In the genomic region with DNA sequence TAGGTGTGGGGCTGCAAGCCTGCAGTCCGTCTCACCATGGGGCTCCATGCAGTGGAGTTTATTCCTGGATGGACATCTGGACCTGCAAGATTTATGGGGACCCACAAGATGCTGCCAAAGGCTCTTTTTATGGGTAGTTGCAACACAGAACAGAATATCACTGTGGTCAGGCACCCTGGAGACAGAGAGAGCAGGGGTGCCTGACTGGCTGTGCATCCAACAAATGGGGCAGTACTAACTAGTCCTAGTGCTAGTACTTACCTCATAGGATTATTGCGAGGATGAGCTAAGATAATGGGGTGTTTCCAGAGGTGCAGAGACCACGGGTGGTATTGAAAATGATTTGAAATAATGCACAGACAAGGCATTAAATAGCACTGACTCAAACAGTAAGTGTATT, we compare ENCODE assay signal across 18 cellular contexts. TPM values are rescaled to one million over a fixed set of nuclear protein-coding genes. Genes with fewer than 3 reads are reported as not detected.
"Had no signal": no experiment of that assay in that cellular context is flagged by ENCODE, and none has a peak within 500 bp of the region (broad histone marks: within the 10 kb centered on the region; RNA-seq: fewer than 3 reads in every experiment).

No MANE protein-coding gene starts in this region.

- H3K27ac ChIP-seq: testis had no signal

- DNase-seq: activated CD4-positive, alpha-beta T cell treated with anti-CD3 and anti-CD28 coated beads, Interleukin-2, amount 10 ng/mL, durations not matched to agents 24 days and 14 days; activated CD8-positive, alpha-beta T cell treated with anti-CD3 and anti-CD28 coated beads for 36 hours; activated naive CD4-positive, alpha-beta T cell; activated naive CD8-positive, alpha-beta T cell treated with anti-CD3 and anti-CD28 coated beads for 36 hours; activated T-cell treated with anti-CD3 and anti-CD28 coated beads, Interleukin-2, amount 50 U/mL, for 1 hour; amygdala; dermis blood vessel endothelial cell; effector memory CD4-positive, alpha-beta T cell; esophagus squamous epithelium; mesenchymal stem cell; mucosa of descending colon; naive B cell; retina; stimulated activated CD4-positive, alpha-beta T cell treated with anti-CD3 and anti-CD28 coated beads, Interleukin-2, amount 100 ng/mL, for 24 hours; T1000; testis; upper lobe of left lung had no signal

- H3K27me3 ChIP-seq: testis, upper lobe of left lung had no signal

- H3K4me1 ChIP-seq: testis had no signal

- H3K4me3 ChIP-seq: esophagus squamous epithelium, mucosa of descending colon, testis, upper lobe of left lung had no signal

- ATAC-seq: activated CD8-positive, alpha-beta T cell treated with anti-CD3 and anti-CD28 coated beads for 36 hours; activated T-helper 17 cell treated with anti-CD3 and anti-CD28 coated beads, Interleukin-2, amount 50 U/mL, for 72 hours; mucosa of descending colon had no signal

- H3K9me3 ChIP-seq: esophagus squamous epithelium, mucosa of descending colon, testis, upper lobe of left lung had no signal

- H3K36me3 ChIP-seq: esophagus squamous epithelium, upper lobe of left lung had no signal

RNA-seq across cellular contexts. Expression of a gene that starts 42.4 kb away (rescaled TPM):
- total RNA-seq: activated CD4-positive, alpha-beta T cell treated with anti-CD3 and anti-CD28 coated beads, Interleukin-2, amount 10 ng/mL, durations not matched to agents 24 days and 14 days; activated CD8-positive, alpha-beta T cell treated with anti-CD3 and anti-CD28 coated beads for 36 hours; activated naive CD8-positive, alpha-beta T cell treated with anti-CD3 and anti-CD28 coated beads for 36 hours; activated T-helper 17 cell treated with anti-CD3 and anti-CD28 coated beads, Interleukin-2, amount 50 U/mL, for 72 hours had no signal
